18 cellular contexts compared by ENCODE assay signal in genomic region chr10:21401196-21401595, GRCh38.
DNase-seq lines count a peak whose midpoint lies in the region; ATAC-seq, FAIRE-seq and TF ChIP-seq lines count a peak whose summit lies in the region.
"Had no signal": no experiment of that assay in that cellular context is flagged by ENCODE, and none has a peak within 500 bp of the region (broad histone marks: within the 10 kb centered on the region; RNA-seq: fewer than 3 reads in every experiment).

No MANE protein-coding gene starts in this region.

- TF ChIP-seq CTCF in HepG2 (CRISPR knock-in tag; IDR thresholded peaks at IDR 0.05) (no peak), right lobe of liver (IDR thresholded peaks at IDR 0.05) (no peak)

- DNase-seq in HepG2 (ENCODE audit: low spot score) = no peak
- no peak for DNase-seq in right lobe of liver
- no peak for DNase-seq in SK-N-MC (ENCODE audit: low read depth, low spot score)
- DNase-seq in glomerular visceral epithelial cell (ENCODE audit: extremely low spot score) = peak; percentile 90
- DNase-seq in central memory CD4-positive, alpha-beta T cell = no peak
- DNase-seq in head of caudate nucleus = no peak
- no peak for DNase-seq in GM03348 (ENCODE audit: low spot score)
- no peak for DNase-seq in DMS53 treated with DMSO at 0.1 percent for 48 hours (lab: John Stamatoyannopoulos, UW; ENCODE audit: unreplicated experiment)
- DNase-seq: 8988T; activated CD8-positive, alpha-beta T cell treated with anti-CD3 and anti-CD28 coated beads for 36 hours; gastrocnemius medialis; NCI-H2107; NCI-H69; SW 1271; WERI-Rb-1 had no signal

- no peak overlapping the region for H3K4me2 ChIP-seq in HepG2 (ENCODE audit: low read depth, low read length)

- ATAC-seq in HepG2 (peak; percentile 52; the same call in 2 of the 3 replicates), right lobe of liver (no peak)
- ATAC-seq: activated CD8-positive, alpha-beta T cell treated with anti-CD3 and anti-CD28 coated beads for 36 hours; gastrocnemius medialis had no signal

- H3K27me3 ChIP-seq in HepG2 (ENCODE audit: control insufficient read depth in 1 of 2, insufficient read depth in 2 of 2, low read length in 2 of 2) = peaks cover 0 to 11% of the 10 kb centered on the region in 2 experiments; a peak in 2 of 5 replicates
- H3K27me3 ChIP-seq in right lobe of liver = no peaks in the 10 kb centered on the region
- H3K27me3 ChIP-seq: gastrocnemius medialis had no signal

- H3K27ac ChIP-seq in HepG2 (ENCODE audit: extremely low read length, insufficient read depth, low read length) (no peak overlapping the region), right lobe of liver (no peak overlapping the region), SK-N-MC (0 out of 2 replicates have a peak overlapping the region, but pooled peaks have one; percentile 87)
- H3K27ac ChIP-seq: gastrocnemius medialis, RWPE1, WERI-Rb-1 had no signal

- no peak overlapping the region for H2AFZ ChIP-seq in HepG2 (ENCODE audit: low read length)

- no peaks in the 10 kb centered on the region for H3K4me1 ChIP-seq in HepG2 (ENCODE audit: insufficient read depth, low read length)
- no peaks in the 10 kb centered on the region for H3K4me1 ChIP-seq in right lobe of liver
- H3K4me1 ChIP-seq: gastrocnemius medialis had no signal

- H3K36me3 ChIP-seq in HepG2 (replicated peaks in 1 of 2; ENCODE audit: control insufficient read depth in 1 of 2, insufficient read depth in 2 of 2, low read length in 2 of 2) (no peaks in the 10 kb centered on the region), right lobe of liver (no peaks in the 10 kb centered on the region), SK-N-MC (ENCODE audit: insufficient read depth, low read length) (no peaks in the 10 kb centered on the region)
- H3K36me3 ChIP-seq: gastrocnemius medialis, WERI-Rb-1 had no signal

- 60% methylated on average over 2 of the region's 2 CpGs for WGBS in HepG2 (ENCODE audit: low lambda C conversion rate)
- WGBS in right lobe of liver (ENCODE audit: insufficient coverage, low coverage, low lambda C conversion rate, missing lambda C conversion rate) = 75% methylated on average over 2 of the region's 2 CpGs

- H3K4me3 ChIP-seq in HepG2 (replicated peaks in 1 of 3; ENCODE audit: insufficient read depth in 1 of 3, low read depth in 2 of 3, low read length in 3 of 3) = no peak overlapping the region
- no peak overlapping the region for H3K4me3 ChIP-seq in right lobe of liver
- H3K4me3 ChIP-seq in SK-N-MC = no peak overlapping the region
- H3K4me3 ChIP-seq: gastrocnemius medialis, skin epidermis had no signal

- no peak for TF ChIP-seq POLR2A in HepG2 (IDR thresholded peaks at IDR 0.05; ENCODE audit: insufficient read depth in 1 of 2, low read depth in 2 of 2, low read length in 2 of 2)
- no peak for TF ChIP-seq POLR2A in right lobe of liver (IDR thresholded peaks at IDR 0.05)

- H3K9ac ChIP-seq in HepG2 (ENCODE audit: insufficient read depth, low read depth, low read length) (no peak overlapping the region), SK-N-MC (ENCODE audit: insufficient read length) (no peak overlapping the region)

- no peak for TF ChIP-seq RAD21 in HepG2 (CRISPR knock-in tag; IDR thresholded peaks at IDR 0.05)

- intact Hi-C loops in HepG2 (cut with micrococcal nuclease; ENCODE audit: unreplicated experiment) (no loop called here), right lobe of liver (cut with DNase I) (no loop called here), head of caudate nucleus (cut with DNase I) (no loop called here)

- H4K20me1 ChIP-seq in HepG2 (ENCODE audit: insufficient read depth, low read length) = no peaks in the 10 kb centered on the region

- CTCF ChIA-PET in HepG2 (lab: Yijun Ruan, JAX; ENCODE audit: low intra/inter-chr PET ratio, low total read pairs) = no interaction called here

- H3K9me3 ChIP-seq in HepG2 (ENCODE audit: low read length) (no peaks in the 10 kb centered on the region), right lobe of liver (no peaks in the 10 kb centered on the region), SK-N-MC (ENCODE audit: low read depth, low read length) (no peaks in the 10 kb centered on the region)
- H3K9me3 ChIP-seq: gastrocnemius medialis had no signal

- no peaks in the 10 kb centered on the region for H3K79me2 ChIP-seq in HepG2 (ENCODE audit: insufficient read depth, low read length)

- no TSS peak for BruUV-seq in HepG2 (replicated peaks; lab: Mats Ljungman, UMichigan)

- POLR2A ChIA-PET in HepG2 (lab: Yijun Ruan, JAX) = no interaction called here

- no peak for FAIRE-seq in HepG2 (lab: Jason Lieb, UNC)
- FAIRE-seq: H54 had no signal

- in situ Hi-C loops in HepG2 (cut with HindIII; ENCODE audit: extremely low pct_ligation_motif_present, low pct_unique_long_range_greater_than_20kb) = no loop called here

- TF ChIP-seq EP300 in HepG2 (IDR thresholded peaks at IDR 0.05; ENCODE audit: low read depth in 2 of 2, low read length in 2 of 2) = no peak
- no peak for TF ChIP-seq EP300 in HepG2 (CRISPR knock-in tag; IDR thresholded peaks at IDR 0.05; ENCODE audit: borderline replicate concordance)

TF ChIP-seq in HepG2, 621 proteins besides CTCF, POLR2A, EP300 and RAD21:
- no peak for TF ChIP-seq UBTF (CRISPR knock-in tag; IDR thresholded peaks at IDR 0.05)
- TF ChIP-seq ZNF629 (CRISPR knock-in tag; conservative IDR thresholded peaks at IDR 0.05) = 0 out of 2 replicates have a peak, but pooled peaks have one; percentile 24
